Comparison of ENCODE assay signal across 8 cellular contexts in the genomic region with DNA sequence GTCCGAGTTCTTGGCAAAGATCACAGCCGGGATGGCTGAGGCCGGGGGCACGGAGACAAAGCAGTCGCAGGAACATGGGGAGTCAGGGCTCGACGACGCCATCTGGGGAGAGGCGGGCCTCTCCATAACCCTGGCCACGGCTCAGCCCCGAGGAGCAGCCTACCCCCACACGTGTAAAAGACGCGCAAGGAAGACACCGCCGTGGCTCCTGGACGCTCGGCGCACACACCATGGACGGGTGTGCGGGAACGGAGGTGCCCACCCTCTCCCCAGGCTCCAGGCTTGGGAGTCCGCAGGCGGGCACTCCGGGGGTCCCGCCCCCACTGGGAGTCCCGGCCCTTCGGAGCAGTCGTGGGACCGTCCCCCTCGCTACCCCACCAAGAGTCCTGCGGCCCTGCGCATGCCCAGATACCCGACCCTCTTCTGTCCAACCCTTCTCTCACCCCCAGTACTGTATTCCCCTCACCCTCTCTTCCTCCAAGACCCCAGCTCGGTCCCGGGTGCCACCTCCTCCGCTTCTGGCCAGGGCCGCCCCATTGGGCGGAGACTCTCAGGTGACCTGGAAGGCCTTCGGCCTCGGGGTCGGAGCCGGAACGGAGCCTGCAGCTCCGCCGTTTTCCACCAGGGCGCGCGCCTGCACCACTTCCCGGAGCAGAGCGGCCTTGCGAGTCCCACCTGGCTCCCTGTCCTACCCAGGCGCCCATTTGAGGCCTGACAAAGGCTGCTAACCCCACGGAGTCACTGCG. TPM values are rescaled to one million over a fixed set of nuclear protein-coding genes. Genes with fewer than 3 reads are reported as not detected.
A peak's percentile ranks its signal among the peaks of the same experiment; 100 is the strongest.
DNase-seq lines count a peak whose midpoint lies in the region; ATAC-seq and TF ChIP-seq lines count a peak whose summit lies in the region.

Gene SCRN2 (minus strand): TSS at position 532 of the 746 bp plus-strand sequence. CDS start 430 bp downstream, at position 102.

- 1% methylated on average over 46 of the region's 55 CpGs for WGBS in hepatocyte (ENCODE audit: low lambda C conversion rate, missing lambda C conversion rate)

- intact Hi-C loops in ascending aorta (cut with DNase I), result loop anchor here (1.0 to 10.0 kb wide), 6 partner anchors 49 to 294 kb away; partner anchors contain the start of genes CBX1, PNPO and SNX11

- H3K9me2 ChIP-seq in hepatocyte (replicated peaks; ENCODE audit: insufficient read depth), result no peaks in the 10 kb centered on the region

- H3K4me1 Mint-ChIP-seq in T-helper 2 cell treated with Interferon-gamma antibody and Interleukin-4, amounts not matched to agents 5 μg/mL and 100 μg/mL, for 36 hours (ENCODE audit: low read depth), result peaks cover 21% of the 10 kb centered on the region

- H3K36me3 Mint-ChIP-seq in T-helper 2 cell treated with Interferon-gamma antibody and Interleukin-4, amounts not matched to agents 5 μg/mL and 100 μg/mL, for 36 hours (ENCODE audit: low read depth), result no peaks in the 10 kb centered on the region

- H2AFZ ChIP-seq in hepatocyte, result peak within 1 kb of the TSS; percentile 79

- H3K27ac ChIP-seq in ascending aorta (peak within 1 kb of the TSS; percentile 13 to 35), hepatocyte (peak within 1 kb of the TSS; percentile 67)

- no peaks in the 10 kb centered on the region for H3K9me3 Mint-ChIP-seq in T-helper 2 cell treated with Interferon-gamma antibody and Interleukin-4, amounts not matched to agents 5 μg/mL and 100 μg/mL, for 36 hours

- peaks cover 16% of the 10 kb centered on the region for H3K27me3 Mint-ChIP-seq in T-helper 2 cell treated with Interferon-gamma antibody and Interleukin-4, amounts not matched to agents 5 μg/mL and 100 μg/mL, for 36 hours (ENCODE audit: low read depth)

- H3K27me3 ChIP-seq in ascending aorta (no peaks in the 10 kb centered on the region), hepatocyte (peaks cover 3% of the 10 kb centered on the region)

- H3K27ac Mint-ChIP-seq in T-helper 2 cell treated with Interferon-gamma antibody and Interleukin-4, amounts not matched to agents 5 μg/mL and 100 μg/mL, for 36 hours, result peak within 1 kb of the TSS; percentile 93

- peak; percentile 81 for DNase-seq in NCI-H1694 treated with DMSO at 0.1 percent for 48 hours (lab: John Stamatoyannopoulos, UW)
- peak; percentile 89 for DNase-seq in T-helper 2 cell treated with Interferon-gamma antibody and Interleukin-4, amounts not matched to agents 5 μg/mL and 100 μg/mL, for 36 hours (ENCODE audit: low spot score)
- DNase-seq in ascending aorta (ENCODE audit: low spot score in 2 of 2), result peak; percentile 30 to 94
- DNase-seq in hepatocyte (ENCODE audit: low spot score), result peak; percentile 92
- peak; percentile 24 for DNase-seq in retinal pigment epithelial cell (ENCODE audit: low read depth)

- TF ChIP-seq CTCF in GM12872 (IDR thresholded peaks at IDR 0.05; ENCODE audit: insufficient read depth, low read depth, low read length) (peak; percentile 96), ascending aorta (IDR thresholded peaks at IDR 0.05) (peak; percentile 98 to 99 (median 98)), hepatocyte (IDR thresholded peaks at IDR 0.05; ENCODE audit: poor library complexity) (peak; percentile 99), retinal pigment epithelial cell (conservative IDR thresholded peaks at IDR 0.05; ENCODE audit: low read depth, low read length) (peak; percentile 91)

- H3K9me3 ChIP-seq in ascending aorta (no peaks in the 10 kb centered on the region), hepatocyte (ENCODE audit: low read depth) (no peaks in the 10 kb centered on the region)

- no peaks in the 10 kb centered on the region for H4K20me1 ChIP-seq in hepatocyte (ENCODE audit: insufficient read depth, poor library complexity, severe bottlenecking)

- peak within 1 kb of the TSS; percentile 94 for H3K4me2 ChIP-seq in hepatocyte

- H3K4me1 ChIP-seq in ascending aorta (peaks cover 5 to 6% of the 10 kb centered on the region in 2 donors), hepatocyte (ENCODE audit: insufficient read depth) (peaks cover 40% of the 10 kb centered on the region)

- H3K36me3 ChIP-seq in ascending aorta (peaks cover 6 to 27% of the 10 kb centered on the region in 2 donors), hepatocyte (replicated peaks; ENCODE audit: insufficient read depth, low read depth) (no peaks in the 10 kb centered on the region)

- H3K79me2 ChIP-seq in hepatocyte, result peaks cover 17% of the 10 kb centered on the region

- H3K4me3 ChIP-seq in ascending aorta, result peak within 1 kb of the TSS; percentile 64 to 83
- peak within 1 kb of the TSS; percentile 71 for H3K4me3 ChIP-seq in hepatocyte
- peak within 1 kb of the TSS; percentile 93 for H3K4me3 ChIP-seq in retinal pigment epithelial cell (ENCODE audit: low read length)

- peak within 1 kb of the TSS; percentile 99 for H3K4me3 Mint-ChIP-seq in T-helper 2 cell treated with Interferon-gamma antibody and Interleukin-4, amounts not matched to agents 5 μg/mL and 100 μg/mL, for 36 hours

- ATAC-seq in HG02759 (IDR thresholded peaks at IDR 0.05; ENCODE audit: unreplicated experiment) (peak; percentile 85), GM18873 (IDR thresholded peaks at IDR 0.05; ENCODE audit: low FRiP score, unreplicated experiment) (no peak)

RNA-seq across cellular contexts. Expression of gene SCRN2, which starts in this region (rescaled TPM):
- total RNA-seq in ascending aorta (126 TPM), hepatocyte (20.4 and 35.3 TPM in 2 replicates)
- polyA plus RNA-seq in hepatocyte, result 59.8 and 79.0 TPM in 2 replicates

Comparison
In these comparisons a context has a peak if more than half of its experiments do, and no peak if none do; other contexts are left out.
1. DNase-seq: peak in every context shown above with its lines; median percentile 92 in hepatocyte; 89 in T-helper 2 cell treated with Interferon-gamma antibody and Interleukin-4, amounts not matched to agents 5 μg/mL and 100 μg/mL, for 36 hours; 81 in NCI-H1694 treated with DMSO at 0.1 percent for 48 hours; 62 in ascending aorta; 24 in retinal pigment epithelial cell.